Comparison of ENCODE assay signal across 1 cellular context in genomic region chr20:17710379-17711305, GRCh38.
TF ChIP-seq lines count a peak whose summit lies in the region.

No MANE protein-coding gene starts in this region.

TF ChIP-seq in HepG2, 621 proteins besides CTCF, POLR2A, EP300 and RAD21 (continued from another document and continues in another):
- TF ChIP-seq ZNF782 (CRISPR knock-in tag; IDR thresholded peaks at IDR 0.05; ENCODE audit: borderline replicate concordance) (no peak), HDAC6 (IDR thresholded peaks at IDR 0.05; ENCODE audit: low read depth, low read length) (no peak), ZNF550 (CRISPR knock-in tag; IDR thresholded peaks at IDR 0.05; ENCODE audit: borderline replicate concordance) (peak; percentile 74; the same call in 1 of the 2 replicates), TGIF2 (CRISPR knock-in tag; IDR thresholded peaks at IDR 0.05) (no peak), JUNB (CRISPR knock-in tag; IDR thresholded peaks at IDR 0.05; ENCODE audit: borderline replicate concordance) (no peak; the same call in 1 of the 2 replicates), ZFP1 (CRISPR knock-in tag; IDR thresholded peaks at IDR 0.05) (no peak), XRCC5 (optimal IDR thresholded peaks at IDR 0.05; ENCODE audit: low read length) (peak; percentile 91), HINFP (CRISPR knock-in tag; IDR thresholded peaks at IDR 0.05; ENCODE audit: low read depth) (no peak), AHDC1 (CRISPR knock-in tag; IDR thresholded peaks at IDR 0.05; ENCODE audit: borderline replicate concordance) (peak; percentile 65; the same call in 1 of the 2 replicates), TCF12 (IDR thresholded peaks at IDR 0.05) (no peak), TCF12 (CRISPR knock-in tag; IDR thresholded peaks at IDR 0.05) (no peak; the same call in 1 of the 2 replicates), RAD51 (IDR thresholded peaks at IDR 0.05; ENCODE audit: borderline replicate concordance) (no peak), FOXP4 (CRISPR knock-in tag; IDR thresholded peaks at IDR 0.05) (peak; percentile 60), ZBED4 (CRISPR knock-in tag; IDR thresholded peaks at IDR 0.05; ENCODE audit: borderline replicate concordance) (peak; percentile 38; the same call in 1 of the 2 replicates), PRDM15 (CRISPR knock-in tag; IDR thresholded peaks at IDR 0.05) (peak; percentile 39; the same call in 1 of the 2 replicates), MBD4 (IDR thresholded peaks at IDR 0.05; ENCODE audit: borderline replicate concordance, low read length) (no peak), ZSCAN25 (CRISPR knock-in tag; IDR thresholded peaks at IDR 0.05) (peak; percentile 56; the same call in 1 of the 2 replicates), CAMTA2 (CRISPR knock-in tag; IDR thresholded peaks at IDR 0.05; ENCODE audit: borderline replicate concordance) (no peak), ZNF460 (CRISPR knock-in tag; IDR thresholded peaks at IDR 0.05; ENCODE audit: borderline replicate concordance) (no peak), KAT2B (IDR thresholded peaks at IDR 0.05; ENCODE audit: borderline replicate concordance, low read depth, low read length) (no peak), ZNF335 (CRISPR knock-in tag; IDR thresholded peaks at IDR 0.05) (peak; percentile 73; the same call in 1 of the 2 replicates), ZNF75D (CRISPR knock-in tag; IDR thresholded peaks at IDR 0.05; ENCODE audit: borderline replicate concordance) (no peak), SATB2 (CRISPR knock-in tag; IDR thresholded peaks at IDR 0.05) (no peak), NFAT5 (CRISPR knock-in tag; IDR thresholded peaks at IDR 0.05) (peak; percentile 45; the same call in 1 of the 2 replicates), ATF4 (CRISPR knock-in tag; IDR thresholded peaks at IDR 0.05) (peak in 1 of 2 experiments; percentile 81; a peak in 2 of 4 replicates)
